Comparison of ENCODE assay signal across 35 cellular contexts in the genomic region with DNA sequence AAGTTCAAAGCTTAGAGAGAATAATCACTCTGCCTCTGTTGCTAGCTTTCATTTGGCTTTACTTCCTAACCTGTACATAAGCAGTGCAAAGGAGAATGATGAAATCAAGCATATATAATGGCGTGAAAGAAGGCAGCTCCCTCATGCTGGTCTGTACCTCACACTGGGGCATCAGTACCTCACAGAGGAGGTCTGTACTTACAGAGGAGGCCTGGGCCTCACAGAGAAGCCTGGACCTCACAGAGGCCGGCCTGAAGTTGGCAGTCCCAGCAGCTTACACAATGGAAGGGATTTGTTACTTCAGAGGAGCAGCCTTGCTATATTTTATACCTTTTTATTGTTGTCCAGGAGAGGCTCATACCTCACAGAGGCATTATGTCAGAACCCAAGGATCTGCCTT.
"Had no signal": no experiment of that assay in that cellular context is flagged by ENCODE, and none has a peak within 500 bp of the region (broad histone marks: within the 10 kb centered on the region; RNA-seq: fewer than 3 reads in every experiment).

No MANE protein-coding gene starts in this region.

- H3K4me2 ChIP-seq: KMS-11 had no signal

- H3K9ac ChIP-seq: KMS-11 had no signal

- DNase-seq: Karpas-422, Kasumi-1, KG1, MG63, MM.1S, MV-4-11, NCI-H1048, NCI-H1092, NCI-H1092 treated with DMSO at 0.1 percent for 48 hours, NCI-H1105, NCI-H1105 treated with DMSO at 0.1 percent for 48 hours, NCI-H1417, NCI-H1417 treated with DMSO at 0.1 percent for 48 hours, NCI-H1436, NCI-H1436 treated with DMSO at 0.1 percent for 48 hours, NCI-H146, NCI-H1694, NCI-H1694 treated with DMSO at 0.1 percent for 48 hours, NCI-H187, NCI-H187 treated with DMSO at 0.1 percent for 48 hours, NCI-H1930, NCI-H2029, NCI-H2029 treated with DMSO at 0.1 percent for 48 hours, NCI-H2081, NCI-H2081 treated with DMSO at 0.1 percent for 48 hours, NCI-H2107, NCI-H2171, NCI-H2171 treated with DMSO at 0.1 percent for 48 hours, NCI-H2227 treated with DMSO at 0.1 percent for 48 hours, NCI-H226, NCI-H345, NCI-H446, NCI-H446 treated with DMSO at 0.1 percent for 48 hours, NCI-H510A had no signal

- H3K27ac ChIP-seq: KMS-11 had no signal

- H3K27me3 ChIP-seq: MG63 had no signal

- H3K36me3 ChIP-seq: MG63 had no signal

- H3K4me3 ChIP-seq: MG63 had no signal
